ENCODE assay signal across 8 cellular contexts in genomic region chr13:98447881-98448641, GRCh38.
DNase-seq lines count a peak whose midpoint lies in the region; ATAC-seq, FAIRE-seq and TF ChIP-seq lines count a peak whose summit lies in the region.

No MANE protein-coding gene starts in this region.

- 71% methylated on average over 28 of the region's 28 CpGs; no CpG with 5 or more reads in 1 of the 2 experiments for WGBS in H1 (ENCODE audit: extremely low coverage in 1 of 2, insufficient coverage in 1 of 2, insufficient read length in 1 of 2, insufficient replicate concordance in 2 of 2, low coverage in 1 of 2, low lambda C conversion rate in 2 of 2, missing lambda C conversion rate in 1 of 2), 2 experiments

- no peaks in the 10 kb centered on the region for H3F3A ChIP-seq in OCI-LY1 (ENCODE audit: insufficient read depth, low read length)

- no peaks in the 10 kb centered on the region for H3K9me2 ChIP-seq in OCI-LY1 (ENCODE audit: low read depth, low read length)

- H2AK5ac ChIP-seq in H1 (ENCODE audit: low read depth, low read length) = no peak overlapping the region

- TF ChIP-seq EP300 in H1 (IDR thresholded peaks at IDR 0.05; ENCODE audit: borderline replicate concordance in 1 of 2, low read depth in 2 of 2, low read length in 2 of 2) = no peak

- no peak overlapping the region for H3K4ac ChIP-seq in H1 (replicated peaks; ENCODE audit: insufficient read length, low read depth, low read length)

- H2BK20ac ChIP-seq in H1 (ENCODE audit: low read length) = no peak overlapping the region

- no peak overlapping the region for H2BK5ac ChIP-seq in H1 (ENCODE audit: low read depth, low read length)

- H3K4me2 ChIP-seq in OCI-LY1 (ENCODE audit: low read length) (peak overlapping the region; percentile 1; the same call in 1 of the 2 replicates), H1 (ENCODE audit: insufficient read depth in 1 of 2, low read depth in 2 of 2, low read length in 2 of 2) (no peak overlapping the region)

- H3K4me1 Mint-ChIP-seq in activated naive CD4-positive, alpha-beta T cell treated with anti-CD3 and anti-CD28 coated beads for 36 hours (ENCODE audit: low read depth) = peaks cover 31% of the 10 kb centered on the region

- no peak overlapping the region for H3K4me3 Mint-ChIP-seq in activated naive CD4-positive, alpha-beta T cell treated with anti-CD3 and anti-CD28 coated beads for 36 hours

- FAIRE-seq in H1 (lab: Jason Lieb, UNC) = peak; percentile 45

- no peak for ATAC-seq in GM21576 (IDR thresholded peaks at IDR 0.05; ENCODE audit: unreplicated experiment)

- POLR2A ChIA-PET in H1 (lab: Charles Lee; ENCODE audit: partially characterized antibody) = interaction anchor here (2.9 kb wide), 1 partner anchor 129 kb away, joined by 11 read pairs; the partner anchor contains the start of gene STK24

- no peaks in the 10 kb centered on the region for H3K79me2 ChIP-seq in OCI-LY1 (ENCODE audit: insufficient read depth, low read length)
- H3K79me2 ChIP-seq in H1 (ENCODE audit: control insufficient read depth in 1 of 2, insufficient read depth in 2 of 2, low read length in 2 of 2) = no peaks in the 10 kb centered on the region

- H3K14ac ChIP-seq in H1 (ENCODE audit: insufficient read length) = no peak overlapping the region

- H3K18ac ChIP-seq in H1 (ENCODE audit: extremely low read depth, low read length) = no peak overlapping the region

- H2BK12ac ChIP-seq in H1 (ENCODE audit: low read depth, low read length) = no peak overlapping the region

- H3K27ac ChIP-seq in OCI-LY1 (ENCODE audit: low read depth, low read length, poor library complexity, severe bottlenecking) = no peak overlapping the region
- H3K27ac ChIP-seq in H1 (ENCODE audit: low read depth, low read length) = no peak overlapping the region

- H4K8ac ChIP-seq in H1 (ENCODE audit: extremely low read depth, insufficient read depth, low read length) = no peak overlapping the region; the same call in 1 of the 2 replicates

- H3K23me2 ChIP-seq in H1 (ENCODE audit: low read depth, low read length) = no peaks in the 10 kb centered on the region

- no peak overlapping the region for H4K5ac ChIP-seq in H1 (ENCODE audit: insufficient read length, low read depth, low read length)

- H4K91ac ChIP-seq in H1 (replicated peaks; ENCODE audit: insufficient read length, low read length) = no peak overlapping the region

- no peak; a peak in 1 of 3 replicates for TF ChIP-seq POLR2A in H1 (IDR thresholded peaks at IDR 0.05; ENCODE audit: control extremely low read depth in 1 of 2, low read depth in 2 of 2, low read length in 2 of 2)

- no peaks in the 10 kb centered on the region for H3K9me3 Mint-ChIP-seq in activated naive CD4-positive, alpha-beta T cell treated with anti-CD3 and anti-CD28 coated beads for 36 hours

- peak; percentile 55 for DNase-seq in activated naive CD4-positive, alpha-beta T cell treated with anti-CD3 and anti-CD28 coated beads for 36 hours
- DNase-seq in activated naive CD4-positive, alpha-beta T cell (lab: John Stamatoyannopoulos, UW) = no peak
- peak in 1 of 2 experiments; percentile 85 for DNase-seq in H1 (ENCODE audit: low read depth in 1 of 2, low spot score in 2 of 2)
- peak in 50 of 56 donors; percentile 12 to 85 (median 51) for DNase-seq in nucleus accumbens (lab: John Stamatoyannopoulos, UW)
- DNase-seq in activated gamma-delta T cell treated with Interleukin-2 at 50 U/mL for 16 hours = no peak
- no peak for DNase-seq in GF-D8 (lab: John Stamatoyannopoulos, UW)

- peaks cover 14% of the 10 kb centered on the region for H3K4me1 ChIP-seq in OCI-LY1 (ENCODE audit: insufficient read depth, low read length, severe bottlenecking)
- H3K4me1 ChIP-seq in H1 (replicated peaks in 1 of 4; ENCODE audit: control insufficient read depth in 3 of 4, insufficient read depth in 4 of 4, low read length in 3 of 4) = peaks cover 7 to 21% (median 10%) of the 10 kb centered on the region in 4 experiments

- peak overlapping the region; percentile 54 for H3K27ac Mint-ChIP-seq in activated naive CD4-positive, alpha-beta T cell treated with anti-CD3 and anti-CD28 coated beads for 36 hours

- CTCF ChIA-PET in activated naive CD4-positive, alpha-beta T cell treated with anti-CD3 and anti-CD28 coated beads for 36 hours (lab: Charles Lee) = interaction anchor here (0.5 to 9.3 kb wide), 4 partner anchors 19 to 705 kb away, joined by 3 to 160 read pairs (median 13); no protein-coding TSS in a partner anchor
- CTCF ChIA-PET in H1 (lab: Charles Lee; ENCODE audit: partially characterized antibody) = interaction anchor here (0.6 to 6.7 kb wide), 51 partner anchors 9 to 1033 kb away, joined by 3 to 115 read pairs (median 3); no protein-coding TSS in a partner anchor

- H2BK15ac ChIP-seq in H1 (ENCODE audit: low read length) = no peak overlapping the region

- peaks cover 23% of the 10 kb centered on the region; the same call in 1 of the 2 replicates for H3K36me3 ChIP-seq in OCI-LY1 (ENCODE audit: insufficient read depth, low read length)
- H3K36me3 ChIP-seq in H1 (ENCODE audit: control insufficient read depth in 2 of 4, insufficient read depth in 4 of 4, low read length in 3 of 4) = peaks cover 4 to 43% (median 5%) of the 10 kb centered on the region in 4 experiments; a peak in 6 of 8 replicates

- intact Hi-C loops in activated naive CD4-positive, alpha-beta T cell treated with anti-CD3 and anti-CD28 coated beads for 36 hours (cut with micrococcal nuclease) = no loop called here

- 0 out of 2 replicates have a peak, but pooled peaks cover under 1% of the 10 kb centered on the region for H3K27me3 ChIP-seq in OCI-LY1 (ENCODE audit: insufficient read depth, low read length)
- no peaks in the 10 kb centered on the region for H3K27me3 ChIP-seq in H1 (replicated peaks in 1 of 4; ENCODE audit: control insufficient read depth in 3 of 4, extremely low read depth in 1 of 4, insufficient read depth in 3 of 4, low read length in 3 of 4)

- no peaks in the 10 kb centered on the region; the same call in 1 of the 2 replicates for H3K79me1 ChIP-seq in H1 (ENCODE audit: low read depth, low read length)

- H3K9ac ChIP-seq in OCI-LY1 (ENCODE audit: low read length) (no peak overlapping the region), H1 (replicated peaks in 1 of 4; ENCODE audit: extremely low read depth in 1 of 4, low read depth in 3 of 4, low read length in 3 of 4) (no peak overlapping the region)

- peak; percentile 50 to 66 for TF ChIP-seq RAD21 in H1 (IDR thresholded peaks at IDR 0.05 in 1 of 2, conservative IDR thresholded peaks at IDR 0.05 in 1 of 2; ENCODE audit: low read depth in 2 of 2, low read length in 2 of 2)

- H3K27me3 Mint-ChIP-seq in activated naive CD4-positive, alpha-beta T cell treated with anti-CD3 and anti-CD28 coated beads for 36 hours (ENCODE audit: low read depth) = no peaks in the 10 kb centered on the region

- H2AFZ ChIP-seq in OCI-LY1 (ENCODE audit: low read length) = no peak overlapping the region
- no peak overlapping the region for H2AFZ ChIP-seq in H1 (ENCODE audit: low read length)

- peak; percentile 99 for TF ChIP-seq CTCF in OCI-LY1 (IDR thresholded peaks at IDR 0.05; ENCODE audit: low read length)
- peak in 2 of 3 experiments; percentile 81 to 82; a peak in 3 of 4 replicates for TF ChIP-seq CTCF in H1 (IDR thresholded peaks at IDR 0.05; ENCODE audit: control extremely low read depth in 1 of 3, insufficient read depth in 1 of 3, low read depth in 1 of 3, low read length in 3 of 3)

- H2BK120ac ChIP-seq in H1 (replicated peaks; ENCODE audit: low read depth, low read length) = no peak overlapping the region

- H3K4me3 ChIP-seq in OCI-LY1 (ENCODE audit: low read depth, low read length, poor library complexity, severe bottlenecking) (no peak overlapping the region), H1 (ENCODE audit: extremely low read depth in 1 of 4, insufficient read depth in 2 of 4, low read depth in 3 of 4, low read length in 4 of 4) (no peak overlapping the region)

- H3K36me3 Mint-ChIP-seq in activated naive CD4-positive, alpha-beta T cell treated with anti-CD3 and anti-CD28 coated beads for 36 hours (ENCODE audit: low read depth) = peaks cover 8% of the 10 kb centered on the region

- H3K9me3 ChIP-seq in OCI-LY1 (ENCODE audit: low read length) = no peaks in the 10 kb centered on the region
- H3K9me3 ChIP-seq in H1 (ENCODE audit: insufficient read depth in 2 of 2, low read depth in 1 of 2, low read length in 1 of 2) = no peaks in the 10 kb centered on the region

- H3K23ac ChIP-seq in H1 (ENCODE audit: insufficient read length) = no peak overlapping the region

- H3K56ac ChIP-seq in H1 (replicated peaks; ENCODE audit: insufficient read length, low read depth, low read length) = no peak overlapping the region

- H4K20me1 ChIP-seq in OCI-LY1 (ENCODE audit: insufficient read depth, low read length) (no peaks in the 10 kb centered on the region), H1 (replicated peaks in 1 of 2; ENCODE audit: control insufficient read depth in 1 of 2, insufficient read depth in 2 of 2, low read length in 2 of 2) (peaks cover 8 to 12% of the 10 kb centered on the region in 2 experiments)

TF ChIP-seq in H1, 55 proteins besides CTCF, POLR2A, EP300 and RAD21 (continues in another document):
- TF ChIP-seq HDAC2 (IDR thresholded peaks at IDR 0.05; ENCODE audit: borderline replicate concordance in 1 of 2, low read depth in 2 of 2, low read length in 2 of 2) (no peak), JUND (IDR thresholded peaks at IDR 0.05; ENCODE audit: low read length) (no peak), YY1 (IDR thresholded peaks at IDR 0.05; ENCODE audit: low read depth, low read length) (peak; percentile 77; the same call in 1 of the 2 replicates), CREB1 (IDR thresholded peaks at IDR 0.05) (peak; percentile 23; the same call in 1 of the 2 replicates), CBX8 (IDR thresholded peaks at IDR 0.05; ENCODE audit: borderline replicate concordance, low read depth, low read length) (no peak), CTBP2 (IDR thresholded peaks at IDR 0.05; ENCODE audit: borderline replicate concordance, insufficient read depth, insufficient read length, low read length) (no peak), KDM5A (IDR thresholded peaks at IDR 0.05; ENCODE audit: low read length) (no peak)

Comparison
In these comparisons a context has a peak if more than half of its experiments do, and no peak if none do; other contexts are left out.
1. DNase-seq: peak in activated naive CD4-positive, alpha-beta T cell treated with anti-CD3 and anti-CD28 coated beads for 36 hours (single experiment) and nucleus accumbens (50 of 56); none in activated naive CD4-positive, alpha-beta T cell (0 of 4), activated gamma-delta T cell treated with Interleukin-2 at 50 U/mL for 16 hours (single experiment) and GF-D8 (single experiment).